In the genomic region with DNA sequence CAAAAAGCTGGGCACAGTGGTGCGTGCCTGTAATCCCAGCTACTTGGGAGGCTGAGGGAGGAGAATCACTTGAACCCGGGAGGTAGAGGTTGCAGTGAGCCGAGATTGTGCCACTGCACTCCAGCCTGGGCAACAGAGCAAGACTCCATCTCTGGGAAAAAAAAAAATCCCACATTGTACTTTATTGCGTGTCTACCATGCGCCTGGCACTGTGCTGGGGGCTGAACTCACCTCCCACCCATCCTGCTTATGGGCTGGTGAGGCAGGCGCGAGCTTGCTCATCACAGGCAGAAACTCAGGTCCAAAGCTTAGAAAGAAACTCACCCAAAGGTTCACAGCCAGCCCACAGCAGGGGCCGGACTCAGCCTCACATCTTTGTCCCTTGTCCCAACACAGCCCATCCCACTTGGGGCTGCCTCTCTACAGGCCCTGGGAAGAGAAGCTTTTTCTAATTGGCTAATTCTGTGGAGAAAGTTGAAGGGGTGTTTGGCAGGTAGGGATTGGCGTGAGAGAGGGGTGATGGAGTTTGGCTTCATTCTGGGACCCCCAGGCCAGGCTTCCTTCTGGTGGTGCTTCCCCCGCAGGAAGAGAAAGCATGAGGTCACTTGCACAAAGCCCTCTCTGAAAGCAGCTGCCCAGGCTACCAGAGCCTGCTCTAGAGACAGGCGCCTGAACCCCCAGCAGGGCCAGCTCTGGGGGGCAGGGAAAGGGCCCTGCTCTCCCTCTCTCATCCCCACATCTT, we compare ENCODE assay signal across 20 cellular contexts.
DNase-seq lines count a peak whose midpoint lies in the region; ATAC-seq and TF ChIP-seq lines count a peak whose summit lies in the region.
"Had no signal": no experiment of that assay in that cellular context is flagged by ENCODE, and none has a peak within 500 bp of the region (broad histone marks: within the 10 kb centered on the region; RNA-seq: fewer than 3 reads in every experiment).

No MANE protein-coding gene starts in this region.

- H2BK5ac ChIP-seq in IMR-90 (ENCODE audit: low read depth, low read length, poor library complexity, severe bottlenecking) = no peak overlapping the region
- no peak overlapping the region for H2BK5ac ChIP-seq in neuronal stem cell (ENCODE audit: low read length)

- H3K18ac ChIP-seq in IMR-90 (ENCODE audit: low read depth, low read length) (no peak overlapping the region), neuronal stem cell (ENCODE audit: low read length) (peak overlapping the region; percentile 83)

- no peaks in the 10 kb centered on the region for H3K36me3 Mint-ChIP-seq in GM23338 (ENCODE audit: low read depth)
- H3K36me3 Mint-ChIP-seq: CD14-positive monocyte; CD8-positive, alpha-beta memory T cell; IgD-negative memory B cell had no signal

- no peaks in the 10 kb centered on the region; the same call in 1 of the 2 replicates for H3K9me2 ChIP-seq in GM23338 (ENCODE audit: insufficient read depth)

- H4K20me1 ChIP-seq in GM23338 (replicated peaks; ENCODE audit: insufficient read depth) (no peaks in the 10 kb centered on the region), IMR-90 (ENCODE audit: insufficient read depth, low read length) (no peaks in the 10 kb centered on the region)

- H4K8ac ChIP-seq in IMR-90 (ENCODE audit: low read depth in 2 of 2, low read length in 2 of 2) (no peak overlapping the region), neuronal stem cell (ENCODE audit: low read depth, low read length) (no peak overlapping the region)

- H2BK120ac ChIP-seq in IMR-90 (ENCODE audit: low read depth, low read length) = no peak overlapping the region
- H2BK120ac ChIP-seq in neuronal stem cell (ENCODE audit: low read depth, low read length) = no peak overlapping the region

- no peak for TF ChIP-seq RAD21 in IMR-90 (IDR thresholded peaks at IDR 0.05; ENCODE audit: low read length)

- H2AK9ac ChIP-seq in IMR-90 (replicated peaks; ENCODE audit: low read depth, low read length, poor library complexity) = no peak overlapping the region

- no peak overlapping the region for H3K14ac ChIP-seq in IMR-90 (replicated peaks; ENCODE audit: low read depth, low read length)
- no peak overlapping the region for H3K14ac ChIP-seq in neuronal stem cell (ENCODE audit: low read length)

- peaks cover 7% of the 10 kb centered on the region; the same call in 1 of the 2 replicates for H3K9me1 ChIP-seq in IMR-90 (ENCODE audit: insufficient read depth, low read length)

- dilution Hi-C loops in IMR-90 (cut with HindIII; ENCODE audit: low sequenced_read_pairs, unreplicated experiment) = no loop called here

- peaks cover 3% of the 10 kb centered on the region; the same call in 1 of the 3 replicates for H3K4me1 Mint-ChIP-seq in GM23338

- H3K4me2 ChIP-seq in GM23338 (no peak overlapping the region), IMR-90 (ENCODE audit: low read depth, low read length) (no peak overlapping the region), neuronal stem cell (ENCODE audit: insufficient read depth, low read length, poor library complexity, severe bottlenecking) (no peak overlapping the region)
- H3K4me2 ChIP-seq: KMS-11 had no signal

- H3K4me1 ChIP-seq in GM23338 (ENCODE audit: insufficient read depth) = no peaks in the 10 kb centered on the region
- H3K4me1 ChIP-seq in IMR-90 (ENCODE audit: control insufficient read depth, insufficient read depth, low read length) = peaks cover 4% of the 10 kb centered on the region; the same call in 1 of the 2 replicates
- H3K4me1 ChIP-seq in SJCRH30 = peaks cover 8% of the 10 kb centered on the region; the same call in 1 of the 2 replicates
- H3K4me1 ChIP-seq in neuronal stem cell (ENCODE audit: control insufficient read depth in 2 of 2, insufficient read depth in 1 of 2, low read depth in 1 of 2, low read length in 2 of 2) = peaks cover 2 to 6% of the 10 kb centered on the region in 2 donors
- H3K4me1 ChIP-seq: BE2C, HAP-1 had no signal

- H4K91ac ChIP-seq in IMR-90 (ENCODE audit: insufficient read depth, low read depth, low read length) (no peak overlapping the region), neuronal stem cell (ENCODE audit: low read depth, low read length, poor library complexity) (no peak overlapping the region)

- H3K27me3 ChIP-seq in GM23338 (ENCODE audit: insufficient read depth) (no peaks in the 10 kb centered on the region), IMR-90 (ENCODE audit: control insufficient read depth, insufficient read depth, low read length) (no peaks in the 10 kb centered on the region), SJCRH30 (no peaks in the 10 kb centered on the region), neuronal stem cell (ENCODE audit: control insufficient read depth in 3 of 3, insufficient read depth in 3 of 3, low read depth in 1 of 3, low read length in 3 of 3) (peaks cover 0 to 9% (median 0%) of the 10 kb centered on the region in 3 experiments)
- H3K27me3 ChIP-seq: BE2C had no signal

- no peak overlapping the region for H2BK15ac ChIP-seq in IMR-90 (ENCODE audit: low read depth, low read length)
- peak overlapping the region; percentile 28 for H2BK15ac ChIP-seq in neuronal stem cell (ENCODE audit: low read length)

- DNase-seq in GM23338 (ENCODE audit: low spot score) (no peak), IMR-90 (no peak), SJCRH30 (peak; percentile 38 to 42), neuronal stem cell (ENCODE audit: low spot score) (no peak), NCI-H2196 (lab: John Stamatoyannopoulos, UW; ENCODE audit: unreplicated experiment) (no peak), dedifferentiated amniotic fluid mesenchymal stem cell (ENCODE audit: extremely low spot score) (no peak)
- DNase-seq: ACHN; BE2C; CD8-positive, alpha-beta memory T cell; DMS 273 treated with DMSO at 0.1 percent for 48 hours; EL; GDM1; GOT3 had no signal

- 0 out of 2 replicates have a peak overlapping the region, but pooled peaks have one; percentile 23 for H2AFZ ChIP-seq in GM23338
- H2AFZ ChIP-seq in IMR-90 (replicated peaks; ENCODE audit: low read length, poor library complexity) = no peak overlapping the region
- H2AFZ ChIP-seq in neuronal stem cell (ENCODE audit: low read length) = peak overlapping the region; percentile 69

- no peak overlapping the region for H3K27ac Mint-ChIP-seq in GM23338
- H3K27ac Mint-ChIP-seq: CD8-positive, alpha-beta memory T cell had no signal

- no peak overlapping the region for H3K9ac ChIP-seq in IMR-90 (ENCODE audit: low read depth, low read length)
- no peak overlapping the region for H3K9ac ChIP-seq in neuronal stem cell (ENCODE audit: low read depth, low read length, poor library complexity)
- H3K9ac ChIP-seq: KMS-11 had no signal

- CTCF ChIA-PET in IMR-90 (lab: Yijun Ruan, JAX) = no interaction called here

- H3K79me2 ChIP-seq in GM23338 (replicated peaks; ENCODE audit: insufficient read depth) = no peaks in the 10 kb centered on the region

- no peak overlapping the region for H4K5ac ChIP-seq in IMR-90 (ENCODE audit: low read depth, low read length)

- H3K9me3 ChIP-seq in IMR-90 (ENCODE audit: control insufficient read depth, insufficient read depth, low read length) = no peaks in the 10 kb centered on the region
- no peaks in the 10 kb centered on the region for H3K9me3 ChIP-seq in SJCRH30 (replicated peaks)
- H3K9me3 ChIP-seq in neuronal stem cell (replicated peaks in 1 of 2; ENCODE audit: control insufficient read depth in 2 of 2, insufficient read depth in 1 of 2, low read depth in 1 of 2, low read length in 2 of 2) = peaks cover 0 to 1% of the 10 kb centered on the region in 2 donors
- H3K9me3 ChIP-seq: BE2C had no signal

- no peak overlapping the region for H3K56ac ChIP-seq in IMR-90 (ENCODE audit: extremely low read depth, insufficient read depth, low read length)

- no peak for TF ChIP-seq POLR2A in IMR-90 (IDR thresholded peaks at IDR 0.05; ENCODE audit: low read depth, low read length)

- H3K4ac ChIP-seq in IMR-90 (ENCODE audit: low read depth, low read length) = no peak overlapping the region
- no peak overlapping the region for H3K4ac ChIP-seq in neuronal stem cell (ENCODE audit: low read length)

- no peak overlapping the region for H2BK12ac ChIP-seq in neuronal stem cell (ENCODE audit: low read length)

- H3K23ac ChIP-seq in IMR-90 (ENCODE audit: low read depth, low read length) (no peak overlapping the region), neuronal stem cell (ENCODE audit: low read depth, low read length, poor library complexity) (no peak overlapping the region)

- no peak overlapping the region for H3K27ac ChIP-seq in GM23338 (ENCODE audit: low read depth)
- H3K27ac ChIP-seq in IMR-90 (ENCODE audit: insufficient read depth, low read length) = no peak overlapping the region
- H3K27ac ChIP-seq in SJCRH30 = no peak overlapping the region
- H3K27ac ChIP-seq in neuronal stem cell (replicated peaks; ENCODE audit: low read length) = no peak overlapping the region
- H3K27ac ChIP-seq: KMS-11 had no signal

- intact Hi-C loops in IMR-90 (cut with micrococcal nuclease) = loop anchor here (10.0 kb wide), 1 partner anchor 202 kb away; no protein-coding TSS in a partner anchor

- no peak overlapping the region for H2BK20ac ChIP-seq in IMR-90 (ENCODE audit: low read depth, low read length)

- POLR2A ChIA-PET in IMR-90 (lab: Charles Lee; ENCODE audit: unreplicated experiment) = no interaction called here

- H2AK5ac ChIP-seq in IMR-90 (ENCODE audit: low read depth, low read length) (0 out of 2 replicates have a peak overlapping the region, but pooled peaks have one; percentile 13), neuronal stem cell (ENCODE audit: low read depth, low read length) (no peak overlapping the region)

- no TSS peak for BruUV-seq in IMR-90 (replicated peaks; lab: Mats Ljungman, UMichigan)

- no peak for TF ChIP-seq CTCF in GM23338 (conservative IDR thresholded peaks at IDR 0.05; ENCODE audit: low read depth in 2 of 2)
- no peak for TF ChIP-seq CTCF in IMR-90 (conservative IDR thresholded peaks at IDR 0.05; ENCODE audit: low read depth, low read length)

- H3K36me3 ChIP-seq in GM23338 (ENCODE audit: insufficient read depth) (no peaks in the 10 kb centered on the region), IMR-90 (ENCODE audit: control insufficient read depth, insufficient read depth, low read length) (no peaks in the 10 kb centered on the region), SJCRH30 (no peaks in the 10 kb centered on the region), neuronal stem cell (replicated peaks in 1 of 2; ENCODE audit: control insufficient read depth in 2 of 2, insufficient read depth in 2 of 2, low read length in 2 of 2) (no peaks in the 10 kb centered on the region)
- H3K36me3 ChIP-seq: BE2C, HAP-1 had no signal

- peaks cover 13% of the 10 kb centered on the region for H3K27me3 Mint-ChIP-seq in GM23338 (ENCODE audit: insufficient read depth, low read depth, poor library complexity)
- H3K27me3 Mint-ChIP-seq: IgD-negative memory B cell had no signal

- WGBS in IMR-90 (ENCODE audit: extremely low coverage in 2 of 2, insufficient read length in 1 of 2), 2 experiments = 97% methylated on average over 5 of the region's 11 CpGs; no CpG with 5 or more reads in 1 of the 2 experiments
- WGBS in neuronal stem cell (ENCODE audit: extremely low coverage in 2 of 2, insufficient read length in 2 of 2, insufficient replicate concordance in 1 of 2), 2 donors = no CpG with 5 or more reads among the region's 11 CpGs

- peaks cover 4% of the 10 kb centered on the region; the same call in 1 of the 3 replicates for H3K9me3 Mint-ChIP-seq in GM23338

- no peaks in the 10 kb centered on the region for H3F3A ChIP-seq in GM23338 (replicated peaks; ENCODE audit: low read depth)

- no peak overlapping the region for H3K4me3 Mint-ChIP-seq in GM23338
- H3K4me3 Mint-ChIP-seq: CD14-positive monocyte; CD8-positive, alpha-beta memory T cell; IgD-negative memory B cell had no signal

- in situ Hi-C loops in IMR-90 (cut with MboI; ENCODE audit: low sequenced_read_pairs) = loop anchor here (5.0 to 10.0 kb wide), 2 partner anchors 252 to 894 kb away; no protein-coding TSS in a partner anchor

- H3K79me1 ChIP-seq in IMR-90 (ENCODE audit: low read depth in 1 of 2, low read length in 2 of 2) (peaks cover 3 to 7% of the 10 kb centered on the region in 2 experiments; a peak in 2 of 4 replicates), neuronal stem cell (ENCODE audit: low read depth, low read length) (no peaks in the 10 kb centered on the region)

- H3K4me3 ChIP-seq in GM23338 (no peak overlapping the region), IMR-90 (ENCODE audit: insufficient read depth, low read depth, low read length) (no peak overlapping the region), SJCRH30 (no peak overlapping the region), neuronal stem cell (ENCODE audit: low read length in 2 of 2) (no peak overlapping the region)
- H3K4me3 ChIP-seq: HAP-1 had no signal

- ATAC-seq in GM23338 = no peak
- ATAC-seq in IMR-90 (ENCODE audit: low read depth) = no peak
- no peak for ATAC-seq in GM21381 (IDR thresholded peaks at IDR 0.05; ENCODE audit: unreplicated experiment)
- ATAC-seq in GM18511 (IDR thresholded peaks at IDR 0.05; ENCODE audit: unreplicated experiment) = no peak
- ATAC-seq: Right ventricle myocardium inferior had no signal

Comparison
In these comparisons a context has a peak if more than half of its experiments do, and no peak if none do; other contexts are left out.
1. DNase-seq: peak in SJCRH30 (2 of 2); none in GM23338 (single experiment), IMR-90 (single experiment), neuronal stem cell (single experiment), NCI-H2196 (single experiment) and dedifferentiated amniotic fluid mesenchymal stem cell (single experiment).